In genomic region chr2:47065771-47066380, GRCh38 we compare ENCODE assay signal across 9 cellular contexts.
A peak's percentile ranks its signal among the peaks of the same experiment; 100 is the strongest.
DNase-seq lines count a peak whose midpoint lies in the region; ATAC-seq and TF ChIP-seq lines count a peak whose summit lies in the region.
"Had no signal": no experiment of that assay in that cellular context is flagged by ENCODE, and none has a peak within 500 bp of the region (broad histone marks: within the 10 kb centered on the region; RNA-seq: fewer than 3 reads in every experiment).

No MANE protein-coding gene starts in this region.

- H4K20me1 ChIP-seq in mammary epithelial cell (ENCODE audit: insufficient read depth, low read length), result no peaks in the 10 kb centered on the region

- no peak for TF ChIP-seq EP300 in tibial nerve (IDR thresholded peaks at IDR 0.05)

- 36% methylated on average over 2 of the region's 4 CpGs for WGBS in mammary epithelial cell (ENCODE audit: low coverage, missing lambda C conversion rate)
- WGBS in tibial nerve, 2 donors, result 33 to 43% methylated on average over 3 to 4 of the region's 4 CpGs

- BruUV-seq in mammary epithelial cell (replicated peaks; lab: Mats Ljungman, UMichigan), result no TSS peak

- H2AFZ ChIP-seq in mammary epithelial cell (ENCODE audit: low read depth, low read length), result no peak overlapping the region

- ATAC-seq in GM21528 (IDR thresholded peaks at IDR 0.05; ENCODE audit: low FRiP score, unreplicated experiment), result no peak

- no peak overlapping the region for H3K4me2 ChIP-seq in mammary epithelial cell (ENCODE audit: insufficient read depth, low read depth, low read length)

- CTCF ChIA-PET in mammary epithelial cell (lab: Charles Lee; ENCODE audit: low non-redundant PET), result interaction anchor here (0.6 kb wide), 1 partner anchor 243 kb away, joined by 3 read pairs; no protein-coding TSS in a partner anchor

- no peak overlapping the region for H3K9ac ChIP-seq in mammary epithelial cell (ENCODE audit: insufficient read depth, low read length)

- no peak for TF ChIP-seq POLR2A in tibial nerve (IDR thresholded peaks at IDR 0.05)

- DNase-seq in HT-29 (ENCODE audit: low spot score) (peak; percentile 82), mammary epithelial cell (peak; percentile 37), kidney tubule cell (ENCODE audit: low spot score) (peak; percentile 94), tibial nerve (ENCODE audit: low spot score in 2 of 2) (no peak), GM19238 (ENCODE audit: insufficient read length, low spot score) (no peak), ecto neural progenitor cell (ENCODE audit: low spot score) (no peak)
- DNase-seq: activated CD4-positive, CD25-positive, alpha-beta regulatory T cell treated with anti-CD3 and anti-CD28 coated beads, Interleukin-2, amount 50 U/mL, for 72 hours; glutamatergic neuron had no signal

- H3K9me3 ChIP-seq in mammary epithelial cell (replicated peaks; ENCODE audit: insufficient read depth, low read length) (no peaks in the 10 kb centered on the region), tibial nerve (no peaks in the 10 kb centered on the region)

- TF ChIP-seq CTCF in mammary epithelial cell (conservative IDR thresholded peaks at IDR 0.05 in 1 of 2, IDR thresholded peaks at IDR 0.05 in 1 of 2; ENCODE audit: extremely low read depth in 1 of 2, insufficient read depth in 1 of 2, low read depth in 1 of 2, low read length in 2 of 2), result no peak
- TF ChIP-seq CTCF in tibial nerve (IDR thresholded peaks at IDR 0.05), result no peak

- H3K4me1 ChIP-seq in mammary epithelial cell (ENCODE audit: insufficient read depth, low read length) (peaks cover 47% of the 10 kb centered on the region), tibial nerve (peaks cover 0 to 99% (median 67%) of the 10 kb centered on the region in 4 donors)

- in situ Hi-C loops in mammary epithelial cell (cut with MboI; ENCODE audit: low sequenced_read_pairs in 2 of 2), result no loop called here

- H3K36me3 ChIP-seq in mammary epithelial cell (ENCODE audit: insufficient read depth, low read length), result peaks cover 1% of the 10 kb centered on the region
- H3K36me3 ChIP-seq in tibial nerve, result peaks cover 0 to 5% (median 0%) of the 10 kb centered on the region in 3 donors

- dilution Hi-C loops in mammary epithelial cell (cut with HindIII; ENCODE audit: low sequenced_read_pairs), result no loop called here

- intact Hi-C loops in mammary epithelial cell (cut with micrococcal nuclease), result loop anchor here (1.0 kb wide), 1 partner anchor 23 kb away; no protein-coding TSS in a partner anchor

- H3K27me3 ChIP-seq in mammary epithelial cell (ENCODE audit: insufficient read depth, low read length) (no peaks in the 10 kb centered on the region), tibial nerve (no peaks in the 10 kb centered on the region)

- H3K4me3 ChIP-seq in mammary epithelial cell (replicated peaks in 1 of 3; ENCODE audit: insufficient read depth in 1 of 3, low read depth in 2 of 3, low read length in 3 of 3) (no peak overlapping the region), tibial nerve (no peak overlapping the region)

- H3K27ac ChIP-seq in mammary epithelial cell (ENCODE audit: insufficient read depth, low read depth, low read length) (no peak overlapping the region), tibial nerve (peak overlapping the region in 3 of 4 donors; percentile 40 to 89 (median 75))

- no peaks in the 10 kb centered on the region for H3K79me2 ChIP-seq in mammary epithelial cell (ENCODE audit: insufficient read depth, low read length)

Comparison
In these comparisons a context has a peak if more than half of its experiments do, and no peak if none do; other contexts are left out.
1. DNase-seq: peak in HT-29 (single experiment), mammary epithelial cell (single experiment) and kidney tubule cell (single experiment); none in tibial nerve (0 of 2), GM19238 (single experiment) and ecto neural progenitor cell (single experiment).